15 cellular contexts compared by ENCODE assay signal in genomic region chr7:33261585-33261984, GRCh38.
A peak's percentile ranks its signal among the peaks of the same experiment; 100 is the strongest.
DNase-seq lines count a peak whose midpoint lies in the region; ATAC-seq and TF ChIP-seq lines count a peak whose summit lies in the region.
"Had no signal": no experiment of that assay in that cellular context is flagged by ENCODE, and none has a peak within 500 bp of the region (broad histone marks: within the 10 kb centered on the region; RNA-seq: fewer than 3 reads in every experiment).

No MANE protein-coding gene starts in this region.

- H3K9me3 ChIP-seq in fibroblast of lung (ENCODE audit: control insufficient read depth, insufficient read depth, low read depth, low read length) = no peaks in the 10 kb centered on the region
- H3K9me3 ChIP-seq: esophagus squamous epithelium, vagina had no signal

- H2AFZ ChIP-seq in fibroblast of lung (ENCODE audit: low read length) = no peak overlapping the region
- H2AFZ ChIP-seq: PC-9 had no signal

- ATAC-seq in GM18519 (IDR thresholded peaks at IDR 0.05; ENCODE audit: low FRiP score, unreplicated experiment) = peak; percentile 90
- ATAC-seq in GM21717 (IDR thresholded peaks at IDR 0.05; ENCODE audit: unreplicated experiment) = peak; percentile 79
- ATAC-seq in HG03025 (IDR thresholded peaks at IDR 0.05; ENCODE audit: low FRiP score, unreplicated experiment) = no peak
- ATAC-seq: naive thymus-derived CD4-positive, alpha-beta T cell had no signal

- peak; percentile 69 for DNase-seq in LHCN-M2 (ENCODE audit: low read depth)
- DNase-seq in fibroblast of lung (ENCODE audit: low read depth in 2 of 2) = peak; percentile 17 to 79
- no peak for DNase-seq in cerebellum (ENCODE audit: low spot score)
- no peak for DNase-seq in NK-92 treated with Interleukin-12 subunit alpha and Interleukin-12 subunit beta, amount 100 ng/mL, for 24 hours (lab: John Stamatoyannopoulos, UW)
- no peak for DNase-seq in LoVo (ENCODE audit: low spot score)
- DNase-seq: activated T-cell treated with anti-CD3 and anti-CD28 coated beads, Interleukin-2, amount 50 U/mL, for 4 hours; esophagus squamous epithelium; immature natural killer cell; naive thymus-derived CD4-positive, alpha-beta T cell; NCI-H187 treated with DMSO at 0.1 percent for 48 hours; PC-9 had no signal

- H4K20me1 ChIP-seq in fibroblast of lung (ENCODE audit: control insufficient read depth, extremely low read depth, insufficient read depth, low read length) = no peaks in the 10 kb centered on the region

- H3K4me2 ChIP-seq in fibroblast of lung (ENCODE audit: extremely low read depth, insufficient read depth, low read length) = no peak overlapping the region
- H3K4me2 ChIP-seq: PC-9 had no signal

- TF ChIP-seq CTCF in fibroblast of lung (conservative IDR thresholded peaks at IDR 0.05 in 1 of 2, IDR thresholded peaks at IDR 0.05 in 1 of 2; ENCODE audit: low read depth in 1 of 2, low read length in 2 of 2) = no peak

- no peaks in the 10 kb centered on the region for H3K36me3 ChIP-seq in fibroblast of lung (ENCODE audit: control insufficient read depth, insufficient read depth, low read length)
- H3K36me3 ChIP-seq: esophagus squamous epithelium, vagina had no signal

- no peaks in the 10 kb centered on the region for H3K4me1 ChIP-seq in fibroblast of lung (ENCODE audit: control insufficient read depth, extremely low read depth, insufficient read depth, low read length)
- H3K4me1 ChIP-seq: esophagus squamous epithelium, vagina had no signal

- no peak overlapping the region for H3K4me3 ChIP-seq in fibroblast of lung (replicated peaks in 1 of 4; ENCODE audit: control extremely low read depth in 1 of 4, insufficient read depth in 1 of 4, low read depth in 3 of 4, low read length in 4 of 4)
- H3K4me3 ChIP-seq: esophagus squamous epithelium, PC-9, vagina had no signal

- no peaks in the 10 kb centered on the region for H3K27me3 ChIP-seq in fibroblast of lung (ENCODE audit: control insufficient read depth, insufficient read depth, low read length)
- H3K27me3 ChIP-seq: esophagus squamous epithelium, vagina had no signal

- no peaks in the 10 kb centered on the region for H3K79me2 ChIP-seq in fibroblast of lung (ENCODE audit: control insufficient read depth, insufficient read depth, low read length)

- no peak overlapping the region for H3K27ac ChIP-seq in fibroblast of lung (ENCODE audit: insufficient read depth, low read length)
- H3K27ac ChIP-seq: esophagus squamous epithelium, PC-9, vagina had no signal

- H3K9ac ChIP-seq in fibroblast of lung (ENCODE audit: insufficient read depth, low read length) = no peak overlapping the region

Comparison
In these comparisons a context has a peak if more than half of its experiments do, and no peak if none do; other contexts are left out.
1. DNase-seq: peak in LHCN-M2 (single experiment) and fibroblast of lung (2 of 2); none in cerebellum (single experiment), NK-92 treated with Interleukin-12 subunit alpha and Interleukin-12 subunit beta, amount 100 ng/mL, for 24 hours (single experiment) and LoVo (single experiment).